In the genomic region with DNA sequence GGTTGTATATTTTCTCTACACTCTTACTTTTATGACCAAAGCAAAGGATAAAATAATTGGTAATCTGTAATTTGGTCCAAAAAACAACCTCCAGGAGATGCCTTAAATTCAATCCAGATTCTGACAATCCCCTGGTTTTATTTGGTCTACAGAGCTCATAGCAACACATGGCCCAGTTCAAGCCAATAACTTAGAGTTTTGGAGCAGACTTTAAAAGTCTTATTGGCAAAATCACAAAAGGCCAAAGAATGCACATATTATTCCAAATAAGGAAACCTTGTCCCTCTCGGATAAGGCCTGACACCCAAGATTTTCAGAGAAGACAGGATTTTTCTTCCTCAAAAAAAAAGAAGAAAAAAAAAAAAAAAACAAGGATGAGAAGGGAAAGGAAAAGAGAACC, we compare ENCODE assay signal across 16 cellular contexts. TPM values are rescaled to one million over a fixed set of nuclear protein-coding genes. Genes with fewer than 3 reads are reported as not detected.
DNase-seq lines count a peak whose midpoint lies in the region; ATAC-seq and TF ChIP-seq lines count a peak whose summit lies in the region.
"Had no signal": no experiment of that assay in that cellular context is flagged by ENCODE, and none has a peak within 500 bp of the region (broad histone marks: within the 10 kb centered on the region; RNA-seq: fewer than 3 reads in every experiment).

No MANE protein-coding gene starts in this region.

- H3K27ac ChIP-seq in heart left ventricle (peak overlapping the region; percentile 73 to 92 (median 85)), gastroesophageal sphincter (peak overlapping the region; percentile 84 to 100 (median 96)), neuronal stem cell (replicated peaks; ENCODE audit: low read length) (peak overlapping the region; percentile 79), urinary bladder (ENCODE audit: low read depth) (peak overlapping the region; percentile 68)

- no peak overlapping the region for H2BK120ac ChIP-seq in neuronal stem cell (ENCODE audit: low read depth, low read length)

- H3K9me3 ChIP-seq in heart left ventricle = no peaks in the 10 kb centered on the region
- no peaks in the 10 kb centered on the region for H3K9me3 ChIP-seq in gastroesophageal sphincter
- H3K9me3 ChIP-seq in neuronal stem cell (replicated peaks in 1 of 2; ENCODE audit: control insufficient read depth in 2 of 2, insufficient read depth in 1 of 2, low read depth in 1 of 2, low read length in 2 of 2) = no peaks in the 10 kb centered on the region

- ATAC-seq in heart left ventricle = no peak
- ATAC-seq in gastroesophageal sphincter = no peak
- ATAC-seq in GM18861 (IDR thresholded peaks at IDR 0.05; ENCODE audit: unreplicated experiment) = no peak
- ATAC-seq: activated CD4-positive, CD25-positive, alpha-beta regulatory T cell treated with anti-CD3 and anti-CD28 coated beads, Interleukin-2, amount 50 U/mL, for 24 hours; T-helper 17 cell had no signal

- H3K4me3 ChIP-seq in heart left ventricle (peak overlapping the region in 4 of 12 donors; percentile 8 to 21 (median 12)), gastroesophageal sphincter (peak overlapping the region in 1 of 2 donors; percentile 11), neuronal stem cell (ENCODE audit: low read length in 2 of 2) (no peak overlapping the region), urinary bladder (ENCODE audit: low read depth, low read length) (no peak overlapping the region)

- H2AFZ ChIP-seq in neuronal stem cell (ENCODE audit: low read length) = no peak overlapping the region

- 28 to 58% (median 39%) methylated on average over 1 of the region's 1 CpG for WGBS in heart left ventricle, 4 donors
- WGBS in gastroesophageal sphincter (ENCODE audit: low coverage in 1 of 2), 2 donors = 0% methylated on average over 1 of the region's 1 CpG
- whole genome bisulfite sequencing in neuronal stem cell (ENCODE audit: extremely low coverage in 2 of 2, insufficient read length in 2 of 2, insufficient replicate concordance in 1 of 2), 2 donors = no CpG with 5 or more reads among the region's 1 CpG
- 28% methylated on average over 1 of the region's 1 CpG for WGBS in urinary bladder

- no peak for TF ChIP-seq POLR2A in heart left ventricle (IDR thresholded peaks at IDR 0.05)
- TF ChIP-seq POLR2A in gastroesophageal sphincter (IDR thresholded peaks at IDR 0.05) = no peak

- H3K36me3 ChIP-seq in heart left ventricle (no peaks in the 10 kb centered on the region), gastroesophageal sphincter (no peaks in the 10 kb centered on the region), neuronal stem cell (replicated peaks in 1 of 2; ENCODE audit: control insufficient read depth in 2 of 2, insufficient read depth in 2 of 2, low read length in 2 of 2) (no peaks in the 10 kb centered on the region), urinary bladder (ENCODE audit: insufficient read depth) (no peaks in the 10 kb centered on the region)

- DNase-seq in heart left ventricle (no peak), cardiac septum (ENCODE audit: low spot score) (no peak), neuronal stem cell (ENCODE audit: low spot score) (no peak), NCI-H226 (no peak), NCI-H748 (lab: John Stamatoyannopoulos, UW; ENCODE audit: unreplicated experiment) (no peak)
- DNase-seq: activated naive CD4-positive, alpha-beta T cell treated with Interleukin-2 at 50 U/mL for 16 hours; GF-D8; hippocampal formation; left colon; NCI-H2107; stimulated activated CD4-positive, alpha-beta T cell treated with anti-CD3 and anti-CD28 coated beads, Interleukin-12 subunit alpha, Interleukin-12 subunit beta, amount 100 ng/mL, for 4 hours; T-helper 17 cell had no signal

- TF ChIP-seq EP300 in gastroesophageal sphincter (IDR thresholded peaks at IDR 0.05) = no peak

- intact Hi-C loops in heart left ventricle (cut with DNase I) (loop anchor here in 2 of 10 donors (2.0 to 10.0 kb wide), 2 partner anchors 28 to 46 kb away; no protein-coding TSS in a partner anchor), cardiac septum (cut with DNase I) (loop anchor here (2.0 kb wide), 1 partner anchor 30 kb away; no protein-coding TSS in a partner anchor)

- no peak overlapping the region for H3K9ac ChIP-seq in neuronal stem cell (ENCODE audit: low read depth, low read length, poor library complexity)

- no peak overlapping the region for H4K8ac ChIP-seq in neuronal stem cell (ENCODE audit: low read depth, low read length)

- H3K4me1 ChIP-seq in heart left ventricle = peaks cover 12 to 99% (median 68%) of the 10 kb centered on the region in 12 donors
- peaks cover 24 to 100% (median 28%) of the 10 kb centered on the region in 3 donors for H3K4me1 ChIP-seq in gastroesophageal sphincter
- H3K4me1 ChIP-seq in neuronal stem cell (ENCODE audit: control insufficient read depth in 2 of 2, insufficient read depth in 1 of 2, low read depth in 1 of 2, low read length in 2 of 2) = peaks cover 0 to 18% of the 10 kb centered on the region in 2 donors
- H3K4me1 ChIP-seq in urinary bladder (ENCODE audit: insufficient read depth) = peaks cover 2% of the 10 kb centered on the region

- H2AK5ac ChIP-seq in neuronal stem cell (ENCODE audit: low read depth, low read length) = no peak overlapping the region

- no peak overlapping the region for H3K14ac ChIP-seq in neuronal stem cell (ENCODE audit: low read length)

- TF ChIP-seq CTCF in heart left ventricle (IDR thresholded peaks at IDR 0.05) (no peak), gastroesophageal sphincter (IDR thresholded peaks at IDR 0.05) (no peak)

- peaks cover 2% of the 10 kb centered on the region for H3K79me1 ChIP-seq in neuronal stem cell (ENCODE audit: low read depth, low read length)

- H4K91ac ChIP-seq in neuronal stem cell (ENCODE audit: low read depth, low read length, poor library complexity) = no peak overlapping the region

- no peak overlapping the region for H2BK12ac ChIP-seq in neuronal stem cell (ENCODE audit: low read length)

- no peak overlapping the region for H3K4me2 ChIP-seq in neuronal stem cell (ENCODE audit: insufficient read depth, low read length, poor library complexity, severe bottlenecking)

- H2BK5ac ChIP-seq in neuronal stem cell (ENCODE audit: low read length) = no peak overlapping the region

- H3K4ac ChIP-seq in neuronal stem cell (ENCODE audit: low read length) = no peak overlapping the region

- no peak overlapping the region for H3K23ac ChIP-seq in neuronal stem cell (ENCODE audit: low read depth, low read length, poor library complexity)

- no peak overlapping the region for H2BK15ac ChIP-seq in neuronal stem cell (ENCODE audit: low read length)

- H3K27me3 ChIP-seq in heart left ventricle (no peaks in the 10 kb centered on the region), gastroesophageal sphincter (no peaks in the 10 kb centered on the region), neuronal stem cell (ENCODE audit: control insufficient read depth in 3 of 3, insufficient read depth in 3 of 3, low read depth in 1 of 3, low read length in 3 of 3) (no peaks in the 10 kb centered on the region)

- H3K18ac ChIP-seq in neuronal stem cell (ENCODE audit: low read length) = no peak overlapping the region

RNA-seq across cellular contexts. Expression of a gene that starts 51.9 kb away (rescaled TPM):
- total RNA-seq in heart left ventricle = 1,000 to 10,000 TPM in 5 of 9 donors, 100 to 1,000 TPM in 4; 380 to 1,440 (median 1,065) TPM
- 100 to 1,000 TPM; 355 to 380 TPM for polyA plus RNA-seq in heart left ventricle
- total RNA-seq in cardiac septum = 1,045 TPM
- 1,000 to 10,000 TPM; 1,866 to 2,220 (median 1,948) TPM for total RNA-seq in gastroesophageal sphincter
- polyA plus RNA-seq in neuronal stem cell (2013, experiment 1 of 2) = 10.1 TPM
- polyA plus RNA-seq in neuronal stem cell (2013, experiment 2 of 2) = 9.4 TPM
- 297 TPM for total RNA-seq in urinary bladder
- polyA plus RNA-seq in urinary bladder = 697 TPM
